Comparison of ENCODE assay signal across 9 cellular contexts in the genomic region with DNA sequence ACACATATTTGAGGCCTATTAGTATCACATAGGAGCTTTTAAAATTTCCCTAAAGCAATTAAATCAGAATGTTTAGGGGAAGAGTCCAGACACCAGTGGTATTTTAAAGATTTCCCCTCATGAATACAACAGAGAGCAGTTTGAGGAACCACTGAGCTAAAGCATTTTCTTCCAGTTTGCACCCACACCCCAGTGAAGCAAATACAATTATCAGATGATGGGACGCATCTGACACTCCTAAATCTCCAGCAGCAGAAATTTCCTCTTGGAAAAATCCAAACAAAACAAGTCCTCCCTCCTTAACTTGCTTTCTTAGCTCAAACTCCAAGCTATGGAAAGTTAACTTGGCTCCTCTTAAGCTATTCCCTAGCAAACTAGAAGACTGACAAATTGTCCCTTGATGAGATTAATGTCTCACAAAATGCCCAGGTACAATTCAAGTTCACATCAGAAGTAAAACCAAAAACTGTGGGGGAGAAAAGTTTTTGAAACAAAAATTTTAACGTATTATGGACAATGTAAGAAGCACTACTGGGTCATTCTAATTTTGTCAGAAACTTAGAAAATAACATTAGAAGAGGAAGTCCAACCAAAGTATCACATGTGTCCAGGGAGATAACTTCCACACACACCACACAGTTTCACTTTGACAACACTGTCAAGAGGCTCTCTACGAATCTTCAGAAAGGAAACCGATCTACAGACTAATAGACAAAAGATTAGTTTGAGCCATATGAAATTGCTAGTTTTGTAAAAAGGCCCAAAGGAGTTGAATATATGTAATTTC.
DNase-seq lines count a peak whose midpoint lies in the region; ATAC-seq and TF ChIP-seq lines count a peak whose summit lies in the region.
"Had no signal": no experiment of that assay in that cellular context is flagged by ENCODE, and none has a peak within 500 bp of the region (broad histone marks: within the 10 kb centered on the region; RNA-seq: fewer than 3 reads in every experiment).

No MANE protein-coding gene starts in this region.

- ATAC-seq in Right ventricle myocardium superior (ENCODE audit: poor library complexity): peak; percentile 67
- peak; percentile 91 for ATAC-seq in HG03159 (IDR thresholded peaks at IDR 0.05; ENCODE audit: unreplicated experiment)

- no peak overlapping the region for H4K8ac ChIP-seq in H9 (replicated peaks; ENCODE audit: insufficient read length, low read depth, low read length)

- H2BK5ac ChIP-seq in H9 (ENCODE audit: insufficient read length, low read length): no peak overlapping the region

- H3K9ac ChIP-seq in H9 (ENCODE audit: extremely low read depth, insufficient read length, low read length): no peak overlapping the region

- H3K27ac ChIP-seq in right atrium auricular region (no peak overlapping the region), VCaP (peak overlapping the region; percentile 85), H9 (ENCODE audit: insufficient read length, low read depth, low read length) (no peak overlapping the region), dorsolateral prefrontal cortex (peak overlapping the region in 26 of 59 donors; percentile 5 to 64 (median 40))

- H2BK12ac ChIP-seq in H9 (ENCODE audit: insufficient read length, low read depth, low read length): no peak overlapping the region

- no peak overlapping the region for H3K27ac Mint-ChIP-seq in H9

- H3K4me3 ChIP-seq in right atrium auricular region (no peak overlapping the region), dorsolateral prefrontal cortex (no peak overlapping the region)

- H3K27me3 Mint-ChIP-seq in H9 (ENCODE audit: low read depth): no peaks in the 10 kb centered on the region

- no peak overlapping the region for H3K4ac ChIP-seq in H9 (ENCODE audit: low read depth, low read length)

- no peaks in the 10 kb centered on the region for H3K4me1 Mint-ChIP-seq in H9

- intact Hi-C loops in Right ventricle myocardium superior (cut with DNase I): no loop called here
- intact Hi-C loops in dorsolateral prefrontal cortex (cut with DNase I): no loop called here

- H3K27me3 ChIP-seq in right atrium auricular region (no peaks in the 10 kb centered on the region), H9 (ENCODE audit: insufficient read depth, low read length) (no peaks in the 10 kb centered on the region), dorsolateral prefrontal cortex (no peaks in the 10 kb centered on the region)

- no peak overlapping the region for H3K18ac ChIP-seq in H9 (ENCODE audit: insufficient read length, low read depth, low read length)

- no peak overlapping the region for H4K5ac ChIP-seq in H9 (ENCODE audit: insufficient read length, low read depth, low read length)

- H3K9me3 Mint-ChIP-seq in H9: no peaks in the 10 kb centered on the region

- no peaks in the 10 kb centered on the region for H3K36me3 Mint-ChIP-seq in H9 (ENCODE audit: insufficient read depth in 1 of 3, low read depth in 3 of 3)

- H2AFZ ChIP-seq in H9 (ENCODE audit: low read length): no peak overlapping the region

- no peak overlapping the region for H3K4me3 Mint-ChIP-seq in H9

- no peak overlapping the region for H3K23ac ChIP-seq in H9 (ENCODE audit: insufficient read length, low read depth, low read length)

- no peaks in the 10 kb centered on the region for H3K79me1 ChIP-seq in H9 (ENCODE audit: insufficient read depth, low read depth, low read length, poor library complexity, severe bottlenecking)

- no peak for TF ChIP-seq CTCF in right atrium auricular region (IDR thresholded peaks at IDR 0.05)
- TF ChIP-seq CTCF in VCaP (conservative IDR thresholded peaks at IDR 0.05): no peak
- TF ChIP-seq CTCF in H9 (conservative IDR thresholded peaks at IDR 0.05): no peak
- no peak for TF ChIP-seq CTCF in dorsolateral prefrontal cortex (IDR thresholded peaks at IDR 0.05 in 54 of 56, conservative IDR thresholded peaks at IDR 0.05 in 2 of 56; ENCODE audit: low read depth in 1 of 56, partially characterized antibody in 56 of 56)

- H3K56ac ChIP-seq in H9 (ENCODE audit: insufficient read length, low read depth, low read length): no peak overlapping the region

- H3T11ph ChIP-seq in H9 (ENCODE audit: low read length): no peak overlapping the region

- whole genome bisulfite sequencing in H9 (ENCODE audit: extremely low coverage, insufficient read length, low lambda C conversion rate): no CpG with 5 or more reads among the region's 4 CpGs

- H2AK5ac ChIP-seq in H9 (ENCODE audit: insufficient read length, low read length): no peak overlapping the region

- H3K79me2 ChIP-seq in H9 (ENCODE audit: insufficient read depth, low read length): no peaks in the 10 kb centered on the region

- H3K14ac ChIP-seq in H9 (ENCODE audit: insufficient read depth, low read length): no peak overlapping the region

- no peaks in the 10 kb centered on the region for H4K20me1 ChIP-seq in H9 (ENCODE audit: control insufficient read depth, insufficient read depth, insufficient read length)

- H4K91ac ChIP-seq in H9 (ENCODE audit: insufficient read length, low read depth, low read length): no peak overlapping the region

- H3K4me2 ChIP-seq in H9 (ENCODE audit: insufficient read depth, insufficient read length, low read length): no peak overlapping the region

- H3K23me2 ChIP-seq in H9 (ENCODE audit: insufficient read length, low read depth, low read length, poor library complexity, severe bottlenecking): no peaks in the 10 kb centered on the region

- no peaks in the 10 kb centered on the region for H3K36me3 ChIP-seq in right atrium auricular region

- no peak overlapping the region for H2BK15ac ChIP-seq in H9 (ENCODE audit: low read depth, low read length)

- DNase-seq in Right ventricle myocardium superior (no peak), right atrium auricular region (ENCODE audit: low spot score) (no peak), H9 (no peak), NCI-H1417 (lab: John Stamatoyannopoulos, UW) (no peak), NCI-H510A treated with DMSO at 0.1 percent for 48 hours (lab: John Stamatoyannopoulos, UW) (no peak), dorsolateral prefrontal cortex (no peak)
- DNase-seq: cerebellar nuclear complex had no signal

- H2BK20ac ChIP-seq in H9 (ENCODE audit: low read depth, low read length, poor library complexity, severe bottlenecking): no peak overlapping the region

- H2BK120ac ChIP-seq in H9 (ENCODE audit: low read depth, low read length, poor library complexity, severe bottlenecking): no peak overlapping the region

- no peaks in the 10 kb centered on the region for H3K9me3 ChIP-seq in right atrium auricular region
- no peaks in the 10 kb centered on the region for H3K9me3 ChIP-seq in H9 (ENCODE audit: control insufficient read depth, low read depth, low read length)

- H3K4me1 ChIP-seq in right atrium auricular region (peaks cover 0 to 4% of the 10 kb centered on the region in 2 donors), H9 (ENCODE audit: insufficient read depth, low read length) (no peaks in the 10 kb centered on the region)
